ENCODE assay signal across 8 cellular contexts in genomic region chr12:49345840-49346658, GRCh38. TPM values are rescaled to one million over a fixed set of nuclear protein-coding genes. Genes with fewer than 3 reads are reported as not detected.
DNase-seq lines count a peak whose midpoint lies in the region; ATAC-seq, FAIRE-seq and TF ChIP-seq lines count a peak whose summit lies in the region.

No MANE protein-coding gene starts in this region.

- FAIRE-seq in GM12878 (lab: Jason Lieb, UNC) (no peak), GM12892 (lab: Jason Lieb, UNC) (no peak)

- POLR2A ChIA-PET in GM12878 (lab: Charles Lee) = interaction anchor here (0.6 to 2.0 kb wide), 3 partner anchors 21 to 75 kb away, joined by 4 to 10 read pairs (median 5); partner anchors contain the start of gene SPATS2

- H3K4me3 ChIP-seq in GM12878 = peak overlapping the region; percentile 49
- peak overlapping the region; percentile 15 for H3K4me3 ChIP-seq in mucosa of stomach (ENCODE audit: low read length)

- H2AFZ ChIP-seq in GM12878 (ENCODE audit: control insufficient read depth, low read depth, low read length) = no peak overlapping the region

- WGBS in GM12878 (ENCODE audit: insufficient coverage, insufficient replicate concordance, low lambda C conversion rate, missing lambda C conversion rate) = 4% methylated on average over 43 of the region's 60 CpGs

- no peaks in the 10 kb centered on the region for H3K9me3 ChIP-seq in GM12878 (replicated peaks; ENCODE audit: control insufficient read depth, insufficient read depth, low read length)
- H3K9me3 ChIP-seq in mucosa of stomach (ENCODE audit: control insufficient read depth, low read length) = no peaks in the 10 kb centered on the region

- no peak for TF ChIP-seq EP300 in GM12878 (IDR thresholded peaks at IDR 0.05; ENCODE audit: borderline replicate concordance in 1 of 2, control insufficient read depth in 1 of 2, low read depth in 2 of 2, low read length in 2 of 2)

- H3K9ac ChIP-seq in GM12878 (ENCODE audit: control insufficient read depth, insufficient read depth, low read length) (no peak overlapping the region), mucosa of stomach (ENCODE audit: low read length) (peak overlapping the region; percentile 15)

- H3K27me3 ChIP-seq in GM12878 (replicated peaks in 1 of 2; ENCODE audit: control insufficient read depth in 2 of 2, insufficient read depth in 2 of 2, low read length in 1 of 2) (peaks cover 18 to 33% of the 10 kb centered on the region in 2 experiments), mucosa of stomach (ENCODE audit: control insufficient read depth, insufficient read depth, low read length) (peaks cover 69% of the 10 kb centered on the region)

- RAD21 ChIA-PET in GM12878 (lab: Charles Lee; ENCODE audit: unreplicated experiment) = interaction anchor here (1.4 to 4.5 kb wide), 6 partner anchors 12 to 57 kb away, joined by 4 to 54 read pairs (median 14); no protein-coding TSS in a partner anchor

- peaks cover 38% of the 10 kb centered on the region for H3K4me1 ChIP-seq in GM12878 (ENCODE audit: control insufficient read depth, insufficient read depth, low read length)
- peaks cover 68% of the 10 kb centered on the region for H3K4me1 ChIP-seq in mucosa of stomach (ENCODE audit: control insufficient read depth, insufficient read depth, low read length)

- CTCF ChIA-PET in GM12878 (lab: Yijun Ruan, JAX) = interaction anchor here (0.6 to 9.5 kb wide), 8 partner anchors 13 to 178 kb away, joined by 3 to 231 read pairs (median 22); partner anchors contain the start of genes PRPH and TROAP

- TF ChIP-seq POLR2A in GM12878 (IDR thresholded peaks at IDR 0.05; ENCODE audit: low read depth, low read length) (no peak), GM12892 (IDR thresholded peaks at IDR 0.05; ENCODE audit: low read depth, low read length) (no peak)

- H3K36me3 ChIP-seq in GM12878 (ENCODE audit: control insufficient read depth in 2 of 2, insufficient read depth in 2 of 2, low read length in 1 of 2) (no peaks in the 10 kb centered on the region), mucosa of stomach (ENCODE audit: control insufficient read depth, insufficient read depth, low read length) (no peaks in the 10 kb centered on the region)

- peak; percentile 28 for DNase-seq in 8988T
- peak; percentile 36 for DNase-seq in GM03348 (ENCODE audit: low spot score)
- no peak for DNase-seq in GM12878 (ENCODE audit: low read depth, low spot score)
- no peak for DNase-seq in substantia nigra (lab: John Stamatoyannopoulos, UW)
- no peak for DNase-seq in GM12892 (ENCODE audit: insufficient read length)
- no peak for DNase-seq in activated CD4-positive, CD25-positive, alpha-beta regulatory T cell (lab: John Stamatoyannopoulos, UW)

- in situ Hi-C loops in GM12878 (cut with MboI) = no loop called here

- H3K4me2 ChIP-seq in GM12878 (ENCODE audit: control insufficient read depth, insufficient read depth) = peak overlapping the region; percentile 97

- intact Hi-C loops in GM12878 (cut with micrococcal nuclease; ENCODE audit: unreplicated experiment) = no loop called here

- no TSS peak for BruUV-seq in GM12878 (replicated peaks; lab: Mats Ljungman, UMichigan)

- H3K27ac ChIP-seq in GM12878 (ENCODE audit: control insufficient read depth, insufficient read depth) (no peak overlapping the region), substantia nigra (ENCODE audit: low read depth, low read length, poor library complexity, severe bottlenecking) (no peak overlapping the region)

- no peak for TF ChIP-seq CTCF in GM12878 (IDR thresholded peaks at IDR 0.05 in 2 of 3, conservative IDR thresholded peaks at IDR 0.05 in 1 of 3; ENCODE audit: control insufficient read depth in 2 of 3, extremely low read depth in 1 of 3, insufficient read depth in 1 of 3, low read depth in 3 of 3, low read length in 3 of 3)

- no peak for TF ChIP-seq RAD21 in GM12878 (IDR thresholded peaks at IDR 0.05; ENCODE audit: insufficient read depth, low read depth, low read length)

- H4K20me1 ChIP-seq in GM12878 (ENCODE audit: control insufficient read depth, insufficient read depth) = no peaks in the 10 kb centered on the region; the same call in 1 of the 2 replicates

- SMC1A ChIA-PET in GM12878 (lab: Charles Lee; ENCODE audit: uncharacterized antibody, unreplicated experiment) = interaction anchor here (0.9 to 4.5 kb wide), 5 partner anchors 12 to 59 kb away, joined by 3 to 30 read pairs (median 12); partner anchors contain the start of gene TROAP

- no peak for ATAC-seq in GM12878
- no peak for ATAC-seq in HG02981 (IDR thresholded peaks at IDR 0.05; ENCODE audit: unreplicated experiment)

- no peaks in the 10 kb centered on the region for H3K79me2 ChIP-seq in GM12878 (ENCODE audit: control insufficient read depth, insufficient read depth, low read length)

RNA-seq across cellular contexts. Expression of gene DNAJC22, which starts 0.6 kb away (rescaled TPM):
- 1.1 and 1.2 TPM in 2 replicates for total RNA-seq in GM12878 (2013; cell fraction: nucleolus; rRNA removed)
- total RNA-seq in GM12878 (2014; rRNA removed) = 0.05 and 0.11 TPM in 2 replicates
- total RNA-seq in GM12878 (2014; rRNA removed; fragmentation: Illumina TruSeq; extraction: Trizol) = 0.09 TPM in 2 replicates
- 0.15 and 0.19 TPM in 2 replicates for total RNA-seq in GM12878 (2021)
- not detected for polyA plus RNA-seq in GM12878 (2011; ENCODE audit: low read depth)
- 0.61 and 0.82 TPM in 2 replicates for polyA plus RNA-seq in GM12878 (2011; rRNA removed)
- 0.75 and 1.2 TPM in 2 replicates for polyA plus RNA-seq in GM12878 (2011; cell fraction: cytosol; rRNA removed)
- polyA plus RNA-seq in GM12878 (2011; cell fraction: nucleus; rRNA removed) = 1.3 and 1.5 TPM in 2 replicates
- 0.08 and 0.19 TPM in 2 replicates for polyA plus RNA-seq in GM12878 (2012)
- polyA plus RNA-seq in GM12878 (2014; fragmentation: Illumina TruSeq; extraction: Trizol) = 0.06 and 0.10 TPM in 2 replicates
- not detected for polyA plus RNA-seq in GM12878 (2014; fragmentation: Nextera tagmentation; extraction: Ambion mirVana)
- polyA plus RNA-seq in GM12878 (2014; rRNA removed) = 0.20 and 0.44 TPM in 2 replicates
- polyA plus RNA-seq in GM12878 (2016; fragmentation: Nextera tagmentation; extraction: Ambion mirVana) = under 1 TPM in 1 of 2 experiments, not detected in 1; 0.13 TPM
- 0.44 and 0.77 TPM in 2 replicates for polyA minus RNA-seq in GM12878 (2011; rRNA and poly(A)+ RNA removed)
- polyA minus RNA-seq in GM12878 (2011; cell fraction: cytosol; rRNA and poly(A)+ RNA removed) = not detected in 2 replicates
- 0.57 and 0.60 TPM in 2 replicates for polyA minus RNA-seq in GM12878 (2011; cell fraction: nucleus; rRNA and poly(A)+ RNA removed)
- 0.28 TPM for polyA plus RNA-seq in GM12892 (2012; ENCODE audit: missing spikeins)

RNA-seq across cellular contexts. Expression of gene C1QL4, which starts 9.1 kb away (rescaled TPM):
- total RNA-seq in GM12878 (2013; cell fraction: nucleolus; rRNA removed) = not detected in 2 replicates
- total RNA-seq in GM12878 (2014; rRNA removed) (not detected in 2 replicates), GM12878 (2014; rRNA removed; fragmentation: Illumina TruSeq; extraction: Trizol) (not detected in 2 replicates), GM12878 (2021) (not detected in 2 replicates)
- polyA plus RNA-seq in GM12878 (2011; ENCODE audit: low read depth) = not detected
- polyA plus RNA-seq in GM12878 (2011; rRNA removed) (not detected in 2 replicates), GM12878 (2014; fragmentation: Illumina TruSeq; extraction: Trizol) (not detected in 2 replicates), GM12878 (2014; fragmentation: Nextera tagmentation; extraction: Ambion mirVana) (not detected), GM12878 (2014; rRNA removed) (0.05 TPM in 1 of 2 replicates, not detected in the other), GM12878 (2016; fragmentation: Nextera tagmentation; extraction: Ambion mirVana) (not detected)
- 0.03 TPM in 1 of 2 replicates, not detected in the other for polyA plus RNA-seq in GM12878 (2011; cell fraction: cytosol; rRNA removed)
- 0.06 and 0.13 TPM in 2 replicates for polyA plus RNA-seq in GM12878 (2011; cell fraction: nucleus; rRNA removed)
- polyA plus RNA-seq in GM12878 (2012) = 0.12 and 0.13 TPM in 2 replicates
- not detected in 2 replicates for polyA minus RNA-seq in GM12878 (2011; rRNA and poly(A)+ RNA removed)
- polyA minus RNA-seq in GM12878 (2011; cell fraction: cytosol; rRNA and poly(A)+ RNA removed) = not detected in 2 replicates
- polyA minus RNA-seq in GM12878 (2011; cell fraction: nucleus; rRNA and poly(A)+ RNA removed) = 0.19 TPM in 1 of 2 replicates, not detected in the other
- not detected for polyA plus RNA-seq in GM12892 (2012; ENCODE audit: missing spikeins)

RNA-seq across cellular contexts. Expression of gene SPATS2, which starts 21.2 kb away (rescaled TPM):
- total RNA-seq in GM12878 (2013; cell fraction: nucleolus; rRNA removed) = 99.1 and 102 TPM in 2 replicates
- total RNA-seq in GM12878 (2014; rRNA removed) (17.2 and 23.0 TPM in 2 replicates), GM12878 (2014; rRNA removed; fragmentation: Illumina TruSeq; extraction: Trizol) (29.6 and 30.0 TPM in 2 replicates), GM12878 (2021) (22.7 and 26.2 TPM in 2 replicates)
- polyA plus RNA-seq in GM12878 (2011; ENCODE audit: low read depth) = 24.7 TPM
- polyA plus RNA-seq in GM12878 (2011; rRNA removed) (54.2 and 76.7 TPM in 2 replicates), GM12878 (2014; fragmentation: Illumina TruSeq; extraction: Trizol) (36.0 and 39.8 TPM in 2 replicates), GM12878 (2014; fragmentation: Nextera tagmentation; extraction: Ambion mirVana) (10 to 100 TPM in 1 of 2 experiments, 1 to 10 TPM in 1; 9.0 to 12.9 TPM), GM12878 (2014; rRNA removed) (25.2 TPM in 2 replicates), GM12878 (2016; fragmentation: Nextera tagmentation; extraction: Ambion mirVana) (10 to 100 TPM; 28.8 to 36.9 TPM)
- 45.9 and 58.8 TPM in 2 replicates for polyA plus RNA-seq in GM12878 (2011; cell fraction: cytosol; rRNA removed)
- 29.2 and 32.2 TPM in 2 replicates for polyA plus RNA-seq in GM12878 (2011; cell fraction: nucleus; rRNA removed)
- 26.5 and 28.7 TPM in 2 replicates for polyA plus RNA-seq in GM12878 (2012)
- 73.0 and 74.3 TPM in 2 replicates for polyA minus RNA-seq in GM12878 (2011; rRNA and poly(A)+ RNA removed)
- polyA minus RNA-seq in GM12878 (2011; cell fraction: cytosol; rRNA and poly(A)+ RNA removed) = 31.5 and 40.1 TPM in 2 replicates
- 26.4 and 37.9 TPM in 2 replicates for polyA minus RNA-seq in GM12878 (2011; cell fraction: nucleus; rRNA and poly(A)+ RNA removed)
- 36.1 TPM for polyA plus RNA-seq in GM12892 (2012; ENCODE audit: missing spikeins)

RNA-seq across cellular contexts. Expression of gene TROAP, which starts 23.0 kb away (rescaled TPM):
- 21.4 and 21.8 TPM in 2 replicates for total RNA-seq in GM12878 (2013; cell fraction: nucleolus; rRNA removed)
- total RNA-seq in GM12878 (2014; rRNA removed) = 38.9 and 39.1 TPM in 2 replicates
- 40.1 and 44.2 TPM in 2 replicates for total RNA-seq in GM12878 (2014; rRNA removed; fragmentation: Illumina TruSeq; extraction: Trizol)
- total RNA-seq in GM12878 (2021) = 48.8 and 58.2 TPM in 2 replicates
- polyA plus RNA-seq in GM12878 (2011; ENCODE audit: low read depth) = 13.1 TPM
- polyA plus RNA-seq in GM12878 (2011; rRNA removed) = 15.6 and 29.0 TPM in 2 replicates
- 22.7 and 35.7 TPM in 2 replicates for polyA plus RNA-seq in GM12878 (2011; cell fraction: cytosol; rRNA removed)
- 112 and 150 TPM in 2 replicates for polyA plus RNA-seq in GM12878 (2011; cell fraction: nucleus; rRNA removed)
- polyA plus RNA-seq in GM12878 (2012) = 23.4 and 24.0 TPM in 2 replicates
- polyA plus RNA-seq in GM12878 (2014; fragmentation: Illumina TruSeq; extraction: Trizol) = 41.8 and 93.7 TPM in 2 replicates
- polyA plus RNA-seq in GM12878 (2014; fragmentation: Nextera tagmentation; extraction: Ambion mirVana) = 10 to 100 TPM; 26.8 to 46.9 TPM
- polyA plus RNA-seq in GM12878 (2014; rRNA removed) = 69.9 and 75.4 TPM in 2 replicates
- 10 to 100 TPM; 59.3 to 59.8 TPM for polyA plus RNA-seq in GM12878 (2016; fragmentation: Nextera tagmentation; extraction: Ambion mirVana)
- 17.0 and 28.9 TPM in 2 replicates for polyA minus RNA-seq in GM12878 (2011; rRNA and poly(A)+ RNA removed)
- polyA minus RNA-seq in GM12878 (2011; cell fraction: cytosol; rRNA and poly(A)+ RNA removed) = 13.1 and 17.6 TPM in 2 replicates
- polyA minus RNA-seq in GM12878 (2011; cell fraction: nucleus; rRNA and poly(A)+ RNA removed) = 37.7 and 62.9 TPM in 2 replicates
- polyA plus RNA-seq in GM12892 (2012; ENCODE audit: missing spikeins) = 21.9 TPM

RNA-seq across cellular contexts. Expression of gene PRPH, which starts 51.1 kb away (rescaled TPM):
- total RNA-seq in GM12878 (2013; cell fraction: nucleolus; rRNA removed) = not detected in 2 replicates
- 0.22 and 0.23 TPM in 2 replicates for total RNA-seq in GM12878 (2014; rRNA removed)
- total RNA-seq in GM12878 (2014; rRNA removed; fragmentation: Illumina TruSeq; extraction: Trizol) = 0.09 TPM in 1 of 2 replicates, not detected in the other
- 0.31 TPM in 1 of 2 replicates, not detected in the other for total RNA-seq in GM12878 (2021)
- polyA plus RNA-seq in GM12878 (2011; ENCODE audit: low read depth) = not detected
- not detected in 2 replicates for polyA plus RNA-seq in GM12878 (2011; rRNA removed)
- polyA plus RNA-seq in GM12878 (2011; cell fraction: cytosol; rRNA removed) = not detected in 2 replicates
- 0.04 and 0.25 TPM in 2 replicates for polyA plus RNA-seq in GM12878 (2011; cell fraction: nucleus; rRNA removed)
- not detected in 2 replicates for polyA plus RNA-seq in GM12878 (2012)
- 0.09 TPM in 1 of 2 replicates, not detected in the other for polyA plus RNA-seq in GM12878 (2014; fragmentation: Illumina TruSeq; extraction: Trizol)
- polyA plus RNA-seq in GM12878 (2014; fragmentation: Nextera tagmentation; extraction: Ambion mirVana) = under 1 TPM; 0.11 to 0.16 TPM
- 0.19 TPM in 1 of 2 replicates, not detected in the other for polyA plus RNA-seq in GM12878 (2014; rRNA removed)
- under 1 TPM in 1 of 2 experiments, not detected in 1; 0.45 TPM for polyA plus RNA-seq in GM12878 (2016; fragmentation: Nextera tagmentation; extraction: Ambion mirVana)
- polyA minus RNA-seq in GM12878 (2011; rRNA and poly(A)+ RNA removed) = not detected in 2 replicates
- not detected in 2 replicates for polyA minus RNA-seq in GM12878 (2011; cell fraction: cytosol; rRNA and poly(A)+ RNA removed)
- polyA minus RNA-seq in GM12878 (2011; cell fraction: nucleus; rRNA and poly(A)+ RNA removed) = not detected in 2 replicates
- polyA plus RNA-seq in GM12892 (2012; ENCODE audit: missing spikeins) = 0.34 TPM

Comparison
In these comparisons a context has a peak if more than half of its experiments do, and no peak if none do; other contexts are left out.
1. DNase-seq: peak in 8988T (single experiment) and GM03348 (single experiment); none in GM12878 (single experiment), substantia nigra (0 of 49), GM12892 (single experiment) and activated CD4-positive, CD25-positive, alpha-beta regulatory T cell (0 of 4).